In the genomic region with DNA sequence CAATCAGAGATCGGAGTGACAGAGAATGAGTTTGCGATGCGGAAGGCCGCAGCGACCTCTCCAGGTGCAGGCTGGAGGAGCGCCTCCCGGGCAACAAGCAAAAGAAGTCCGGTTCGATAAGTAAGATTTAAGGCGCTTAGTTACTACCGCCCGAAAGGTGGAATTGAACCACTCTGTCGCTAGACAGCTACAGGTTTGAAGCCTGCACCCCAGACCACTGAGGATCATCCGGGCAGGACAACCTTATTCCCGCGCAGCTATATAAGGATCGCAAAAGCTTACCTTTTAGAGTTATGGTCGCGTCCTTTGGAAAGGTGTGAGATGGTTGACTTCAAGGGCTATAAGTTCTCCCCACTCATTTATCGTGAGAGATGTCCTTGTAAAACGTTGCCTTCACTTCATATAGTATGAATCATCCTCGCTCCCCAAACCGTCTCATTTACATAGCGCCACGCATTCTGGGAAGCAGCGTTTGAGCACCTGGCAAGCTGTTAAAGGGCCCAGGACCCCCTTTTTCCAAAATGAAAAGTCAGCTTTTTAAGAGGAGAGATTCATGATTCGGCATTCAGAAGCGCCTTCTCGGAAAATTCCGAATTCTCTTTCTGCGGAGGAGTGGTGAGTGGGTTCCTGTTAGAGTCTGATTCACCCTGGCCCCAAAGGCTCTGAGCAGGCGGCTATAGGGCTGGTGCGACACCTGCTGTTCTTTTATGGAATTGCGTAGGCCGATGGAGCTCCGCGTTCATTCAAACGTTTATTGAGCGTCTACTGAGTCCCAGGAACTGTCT, we compare ENCODE assay signal across 8 cellular contexts. TPM values are rescaled to one million over a fixed set of nuclear protein-coding genes. Genes with fewer than 3 reads are reported as not detected.
DNase-seq lines count a peak whose midpoint lies in the region; ATAC-seq and TF ChIP-seq lines count a peak whose summit lies in the region.

No MANE protein-coding gene starts in this region.

- H3K4me2 ChIP-seq in DND-41 (ENCODE audit: insufficient read depth, low read length) (peak overlapping the region; percentile 62), KMS-11 (peak overlapping the region; percentile 50; the same call in 1 of the 2 replicates)

- H3K4me1 ChIP-seq in DND-41 (ENCODE audit: insufficient read depth, low read length) (peaks cover 26% of the 10 kb centered on the region), KMS-11 (ENCODE audit: low read depth, poor library complexity, severe bottlenecking) (peaks cover 27% of the 10 kb centered on the region), Peyer's patch (peaks cover 0 to 10% (median 0%) of the 10 kb centered on the region in 4 donors)

- peak overlapping the region; percentile 74 to 91 (median 89) for H3K4me3 Mint-ChIP-seq in nephron

- TF ChIP-seq CTCF in DND-41 (IDR thresholded peaks at IDR 0.05; ENCODE audit: borderline replicate concordance, extremely low read depth, low read length, poor library complexity, severe bottlenecking) (peak; percentile 96), KMS-11 (conservative IDR thresholded peaks at IDR 0.05; ENCODE audit: low read depth, low read length) (peak; percentile 95), Peyer's patch (IDR thresholded peaks at IDR 0.05) (peak; percentile 97 to 99 (median 98)), fibroblast of mammary gland (conservative IDR thresholded peaks at IDR 0.05; ENCODE audit: control insufficient read depth, insufficient read depth, low read depth, low read length) (peak; percentile 97), nephron (IDR thresholded peaks at IDR 0.05; ENCODE audit: unreplicated experiment in 3 of 3) (peak; percentile 94 to 96 (median 94))

- H3K36me3 ChIP-seq in DND-41 (ENCODE audit: insufficient read depth, low read length) (no peaks in the 10 kb centered on the region), KMS-11 (ENCODE audit: insufficient read depth) (no peaks in the 10 kb centered on the region), Peyer's patch (no peaks in the 10 kb centered on the region)

- H3K4me3 ChIP-seq in DND-41 (ENCODE audit: low read depth in 1 of 2, low read length in 2 of 2) (peak overlapping the region; percentile 16 to 61; a peak in 3 of 4 replicates), KMS-11 (IDR thresholded peaks at IDR 0.05; ENCODE audit: insufficient read depth, low read depth, low read length) (no peak overlapping the region), Peyer's patch (peak overlapping the region; percentile 40 to 54 (median 46)), fibroblast of mammary gland (ENCODE audit: control insufficient read depth, low read depth, low read length) (peak overlapping the region; percentile 69)

- no peaks in the 10 kb centered on the region for H3K36me3 Mint-ChIP-seq in nephron (ENCODE audit: low read depth)

- ATAC-seq in DND-41 (ENCODE audit: insufficient read depth, low read depth) (peak; percentile 88), GM21717 (IDR thresholded peaks at IDR 0.05; ENCODE audit: unreplicated experiment) (peak; percentile 59)
- ATAC-seq in stimulated activated naive CD8-positive, alpha-beta T cell treated with anti-CD3 and anti-CD28 coated beads, Interleukin-15, Interleukin-2, amounts not matched to agents 100 U/mL and 50 U/mL, for 24 hours, result peak; percentile 90

- H3K27ac Mint-ChIP-seq in nephron, result peak overlapping the region; percentile 99 to 100 (median 100)

- H3K27me3 Mint-ChIP-seq in nephron (ENCODE audit: low read depth), result peaks cover 39% of the 10 kb centered on the region

- H3K9me3 ChIP-seq in DND-41 (ENCODE audit: insufficient read depth, low read length, severe bottlenecking) (no peaks in the 10 kb centered on the region), Peyer's patch (no peaks in the 10 kb centered on the region)

- H3K79me2 ChIP-seq in DND-41 (ENCODE audit: insufficient read depth, low read length) (no peaks in the 10 kb centered on the region), KMS-11 (ENCODE audit: insufficient read depth, low read depth) (no peaks in the 10 kb centered on the region)

- H3K4me1 Mint-ChIP-seq in nephron, result peaks cover 9% of the 10 kb centered on the region

- H4K20me1 ChIP-seq in DND-41 (ENCODE audit: insufficient read depth, low read length) (no peaks in the 10 kb centered on the region), KMS-11 (ENCODE audit: insufficient read depth) (no peaks in the 10 kb centered on the region)

- H3K27me3 ChIP-seq in DND-41 (ENCODE audit: insufficient read depth, low read length, poor library complexity) (peaks cover 2% of the 10 kb centered on the region), KMS-11 (ENCODE audit: insufficient read depth, low read depth) (peaks cover 24% of the 10 kb centered on the region; the same call in 1 of the 2 replicates), Peyer's patch (no peaks in the 10 kb centered on the region)

- H3K9ac ChIP-seq in DND-41 (ENCODE audit: low read depth, low read length) (peak overlapping the region; percentile 47), KMS-11 (peak overlapping the region; percentile 77)

- peak overlapping the region; percentile 82 for H2AFZ ChIP-seq in DND-41 (ENCODE audit: low read depth, low read length)
- peak overlapping the region; percentile 62 for H2AFZ ChIP-seq in KMS-11 (ENCODE audit: low read depth)

- TF ChIP-seq POLR2A in Peyer's patch (IDR thresholded peaks at IDR 0.05), result peak; percentile 42 to 55

- peak; percentile 89 for DNase-seq in DND-41
- peak; percentile 82 to 94 (median 87) for DNase-seq in Peyer's patch
- DNase-seq in activated T-helper 1 cell treated with anti-CD3 and anti-CD28 coated beads, Interleukin-2, amount 50 U/mL, for 16 hours (ENCODE audit: low read depth in 1 of 2, low spot score in 1 of 2), result peak; percentile 79 to 83
- DNase-seq in fibroblast of mammary gland (ENCODE audit: low read depth), result peak; percentile 94
- DNase-seq in stimulated activated naive CD8-positive, alpha-beta T cell treated with anti-CD3 and anti-CD28 coated beads, Interleukin-15, Interleukin-2, amounts not matched to agents 100 U/mL and 50 U/mL, for 24 hours, result peak; percentile 92

- H3K27ac ChIP-seq in DND-41 (ENCODE audit: low read length), result peak overlapping the region; percentile 82
- H3K27ac ChIP-seq in KMS-11, result peak overlapping the region; percentile 86
- peak overlapping the region; percentile 84 to 95 (median 88) for H3K27ac ChIP-seq in Peyer's patch

- no peaks in the 10 kb centered on the region for H3K9me3 Mint-ChIP-seq in nephron

RNA-seq across cellular contexts. Expression of a gene that starts 10.8 kb away (rescaled TPM):
- 10 to 100 TPM in 2 of 4 donors, 1 to 10 TPM in 1, under 1 TPM in 1; 0.85 to 56.1 (median 9.6) TPM for total RNA-seq in Peyer's patch

RNA-seq across cellular contexts. Expression of a gene that starts 18.2 kb away (rescaled TPM):
- total RNA-seq in Peyer's patch, result 10 to 100 TPM in 1 of 4 donors, 1 to 10 TPM in 2, under 1 TPM in 1; 0.53 to 42.1 (median 4.3) TPM

RNA-seq across cellular contexts. Expression of a gene that starts 19.6 kb away (rescaled TPM):
- total RNA-seq in Peyer's patch, result 1 to 10 TPM in 2 of 4 donors, not detected in 2; 1.5 to 1.7 TPM

RNA-seq across cellular contexts. Expression of a gene that starts 28.6 kb away (rescaled TPM):
- 100 to 1,000 TPM in 3 of 4 donors, 10 to 100 TPM in 1; 81.7 to 123 (median 112) TPM for total RNA-seq in Peyer's patch

RNA-seq across cellular contexts. Expression of a gene that starts 54.9 kb away (rescaled TPM):
- 10 to 100 TPM; 39.9 to 69.3 (median 52.5) TPM for total RNA-seq in Peyer's patch
